1 cellular context compared by ENCODE assay signal in the genomic region with DNA sequence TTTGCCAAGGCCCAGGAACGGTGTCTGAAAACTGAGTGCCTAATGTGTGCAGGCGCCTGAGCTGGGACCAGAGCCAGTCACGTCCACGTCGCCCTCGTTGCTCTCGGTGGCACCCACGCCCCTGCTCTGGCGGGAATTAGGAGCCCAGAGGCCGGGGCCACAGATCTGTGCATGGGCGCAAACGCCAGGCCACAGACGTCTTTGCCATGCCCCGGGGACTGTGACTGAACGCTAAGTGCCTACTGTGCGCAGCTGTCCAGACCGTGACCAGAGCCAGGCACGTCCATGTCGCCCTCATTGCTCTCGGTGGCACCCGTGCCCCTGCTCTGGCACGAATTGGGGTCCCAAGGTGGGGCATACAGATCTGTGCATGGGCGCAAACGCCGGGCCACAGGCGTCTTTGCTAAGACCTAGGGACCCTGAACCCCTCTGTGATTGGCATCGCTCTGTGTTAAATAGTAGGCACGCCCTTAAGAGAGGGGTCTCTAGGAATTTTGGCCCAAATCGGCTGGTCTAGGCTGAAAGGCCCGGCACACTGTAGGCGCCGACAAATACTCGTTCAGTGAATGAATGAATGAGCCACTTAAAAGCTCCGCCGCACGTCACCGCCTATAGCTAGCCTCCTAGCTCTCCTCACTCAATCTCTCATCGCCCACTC.
TF ChIP-seq lines count a peak whose summit lies in the region.

No MANE protein-coding gene starts in this region.

TF ChIP-seq in HCT116, 20 proteins besides CTCF, POLR2A, EP300 and RAD21 (continued from another document):
- TF ChIP-seq, protein P1, sequence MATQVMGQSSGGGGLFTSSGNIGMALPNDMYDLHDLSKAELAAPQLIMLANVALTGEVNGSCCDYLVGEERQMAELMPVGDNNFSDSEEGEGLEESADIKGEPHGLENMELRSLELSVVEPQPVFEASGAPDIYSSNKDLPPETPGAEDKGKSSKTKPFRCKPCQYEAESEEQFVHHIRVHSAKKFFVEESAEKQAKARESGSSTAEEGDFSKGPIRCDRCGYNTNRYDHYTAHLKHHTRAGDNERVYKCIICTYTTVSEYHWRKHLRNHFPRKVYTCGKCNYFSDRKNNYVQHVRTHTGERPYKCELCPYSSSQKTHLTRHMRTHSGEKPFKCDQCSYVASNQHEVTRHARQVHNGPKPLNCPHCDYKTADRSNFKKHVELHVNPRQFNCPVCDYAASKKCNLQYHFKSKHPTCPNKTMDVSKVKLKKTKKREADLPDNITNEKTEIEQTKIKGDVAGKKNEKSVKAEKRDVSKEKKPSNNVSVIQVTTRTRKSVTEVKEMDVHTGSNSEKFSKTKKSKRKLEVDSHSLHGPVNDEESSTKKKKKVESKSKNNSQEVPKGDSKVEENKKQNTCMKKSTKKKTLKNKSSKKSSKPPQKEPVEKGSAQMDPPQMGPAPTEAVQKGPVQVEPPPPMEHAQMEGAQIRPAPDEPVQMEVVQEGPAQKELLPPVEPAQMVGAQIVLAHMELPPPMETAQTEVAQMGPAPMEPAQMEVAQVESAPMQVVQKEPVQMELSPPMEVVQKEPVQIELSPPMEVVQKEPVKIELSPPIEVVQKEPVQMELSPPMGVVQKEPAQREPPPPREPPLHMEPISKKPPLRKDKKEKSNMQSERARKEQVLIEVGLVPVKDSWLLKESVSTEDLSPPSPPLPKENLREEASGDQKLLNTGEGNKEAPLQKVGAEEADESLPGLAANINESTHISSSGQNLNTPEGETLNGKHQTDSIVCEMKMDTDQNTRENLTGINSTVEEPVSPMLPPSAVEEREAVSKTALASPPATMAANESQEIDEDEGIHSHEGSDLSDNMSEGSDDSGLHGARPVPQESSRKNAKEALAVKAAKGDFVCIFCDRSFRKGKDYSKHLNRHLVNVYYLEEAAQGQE (IDR thresholded peaks at IDR 0.05; ENCODE audit: low read depth): no peak
- TF ChIP-seq EZH2phosphoT487 (IDR thresholded peaks at IDR 0.05; ENCODE audit: borderline replicate concordance): no peak
- no peak for TF ChIP-seq SIN3A (IDR thresholded peaks at IDR 0.05; ENCODE audit: low read depth)
- no peak for TF ChIP-seq ZNF274 (IDR thresholded peaks at IDR 0.05; ENCODE audit: low read depth, low read length)
